In the genomic region with DNA sequence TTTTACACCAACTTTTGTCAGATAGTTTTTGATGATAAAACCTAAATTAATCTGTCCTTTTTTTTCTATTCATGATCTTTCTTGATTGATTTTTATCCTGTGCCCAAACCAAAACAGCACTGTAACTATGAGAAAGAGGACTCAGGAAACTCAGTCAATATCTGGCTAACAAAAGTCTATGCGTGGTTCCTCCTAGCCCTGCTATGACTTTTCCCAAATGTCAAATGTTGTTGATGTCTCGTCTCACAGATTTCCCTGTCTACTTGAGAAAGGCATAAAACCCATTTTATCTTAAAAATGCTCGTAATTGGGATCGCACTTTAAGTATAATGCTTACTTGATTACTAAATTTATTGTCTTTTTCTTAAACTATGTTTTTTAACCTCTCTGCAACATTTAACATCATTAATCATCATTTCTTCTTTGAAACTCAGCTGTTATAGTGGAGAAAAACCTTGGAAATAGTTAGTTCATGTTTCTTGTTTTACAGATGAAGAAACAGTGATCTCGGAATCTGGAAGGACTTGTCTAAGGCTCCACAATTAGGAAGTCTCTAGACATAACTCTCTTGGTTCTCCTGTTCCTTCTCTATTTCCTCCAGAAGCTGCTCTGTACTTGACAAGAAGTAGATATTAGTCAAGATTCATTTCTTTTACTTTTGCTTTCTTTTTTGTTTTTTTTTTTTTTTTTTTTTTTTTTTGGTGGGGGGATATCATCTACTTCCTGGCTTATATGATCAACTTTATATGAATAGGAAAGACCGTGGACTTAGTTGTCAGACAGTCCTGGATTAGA, we compare ENCODE assay signal across 10 cellular contexts. TPM values are rescaled to one million over a fixed set of nuclear protein-coding genes. Genes with fewer than 3 reads are reported as not detected.
DNase-seq lines count a peak whose midpoint lies in the region; ATAC-seq, FAIRE-seq and TF ChIP-seq lines count a peak whose summit lies in the region.
"Had no signal": no experiment of that assay in that cellular context is flagged by ENCODE, and none has a peak within 500 bp of the region (broad histone marks: within the 10 kb centered on the region; RNA-seq: fewer than 3 reads in every experiment).

No MANE protein-coding gene starts in this region.

- no peaks in the 10 kb centered on the region for H3K27me3 Mint-ChIP-seq in activated CD4-positive, alpha-beta memory T cell treated with anti-CD3 and anti-CD28 coated beads, Interleukin-2, amount 10 ng/mL, durations not matched to agents 7 days and 5 days
- H3K27me3 Mint-ChIP-seq in natural killer cell treated with Interleukin-12 subunit alpha and Interleukin-12 subunit beta and Interleukin-15 and Interleukin-18, amount 100 ng/mL, for 72 hours = no peaks in the 10 kb centered on the region

- TF ChIP-seq POLR2A in GM18505 (IDR thresholded peaks at IDR 0.05; ENCODE audit: borderline replicate concordance, extremely low read depth, insufficient read depth, insufficient read length) = no peak

- peak; percentile 51 for FAIRE-seq in GM18507 (lab: Jason Lieb, UNC)

- ATAC-seq in HG02678 (IDR thresholded peaks at IDR 0.05; ENCODE audit: unreplicated experiment) = peak; percentile 56
- ATAC-seq in natural killer cell treated with Interleukin-12 subunit alpha and Interleukin-12 subunit beta and Interleukin-15 and Interleukin-18, amount 100 ng/mL, for 72 hours = peak; percentile 75 to 77
- ATAC-seq in GM18505 (IDR thresholded peaks at IDR 0.05; ENCODE audit: unreplicated experiment) = no peak

- POLR2A ChIA-PET in activated CD4-positive, alpha-beta memory T cell treated with anti-CD3 and anti-CD28 coated beads, Interleukin-2, amount 10 ng/mL, durations not matched to agents 7 days and 5 days (lab: Charles Lee) = interaction anchor here (0.9 to 7.3 kb wide), 9 partner anchors 10 to 93 kb away, joined by 3 to 146 read pairs (median 7); a partner anchor contains a TSS

- DNase-seq in GM18507 (ENCODE audit: extremely low spot score, insufficient read length, low read depth) = no peak
- DNase-seq in activated CD4-positive, alpha-beta memory T cell treated with anti-CD3 and anti-CD28 coated beads, Interleukin-2, amount 10 ng/mL, durations not matched to agents 7 days and 5 days = no peak
- DNase-seq in natural killer cell treated with Interleukin-12 subunit alpha and Interleukin-12 subunit beta and Interleukin-15 and Interleukin-18, amount 100 ng/mL, for 72 hours (ENCODE audit: low spot score) = no peak
- DNase-seq in foreskin melanocyte = no peak
- no peak for DNase-seq in hypothalamus (lab: John Stamatoyannopoulos, UW)
- DNase-seq: Kasumi-1; NCI-H446 treated with DMSO at 0.1 percent for 48 hours; stimulated activated naive CD4-positive, alpha-beta T cell treated with Interleukin-2 at 50 U/mL for 16 hours had no signal

- H3K4me1 Mint-ChIP-seq in activated CD4-positive, alpha-beta memory T cell treated with anti-CD3 and anti-CD28 coated beads, Interleukin-2, amount 10 ng/mL, durations not matched to agents 7 days and 5 days = peaks cover 70% of the 10 kb centered on the region
- H3K4me1 Mint-ChIP-seq in natural killer cell treated with Interleukin-12 subunit alpha and Interleukin-12 subunit beta and Interleukin-15 and Interleukin-18, amount 100 ng/mL, for 72 hours (ENCODE audit: low read depth in 2 of 2) = peaks cover 52 to 70% of the 10 kb centered on the region in 2 donors

- no peaks in the 10 kb centered on the region for H3K9me3 Mint-ChIP-seq in activated CD4-positive, alpha-beta memory T cell treated with anti-CD3 and anti-CD28 coated beads, Interleukin-2, amount 10 ng/mL, durations not matched to agents 7 days and 5 days
- no peaks in the 10 kb centered on the region for H3K9me3 Mint-ChIP-seq in natural killer cell treated with Interleukin-12 subunit alpha and Interleukin-12 subunit beta and Interleukin-15 and Interleukin-18, amount 100 ng/mL, for 72 hours

- peak overlapping the region; percentile 93 for H3K27ac Mint-ChIP-seq in activated CD4-positive, alpha-beta memory T cell treated with anti-CD3 and anti-CD28 coated beads, Interleukin-2, amount 10 ng/mL, durations not matched to agents 7 days and 5 days
- peak overlapping the region; percentile 96 to 100 for H3K27ac Mint-ChIP-seq in natural killer cell treated with Interleukin-12 subunit alpha and Interleukin-12 subunit beta and Interleukin-15 and Interleukin-18, amount 100 ng/mL, for 72 hours

- peaks cover 10% of the 10 kb centered on the region for H3K36me3 Mint-ChIP-seq in activated CD4-positive, alpha-beta memory T cell treated with anti-CD3 and anti-CD28 coated beads, Interleukin-2, amount 10 ng/mL, durations not matched to agents 7 days and 5 days (ENCODE audit: low read depth)
- H3K36me3 Mint-ChIP-seq in natural killer cell treated with Interleukin-12 subunit alpha and Interleukin-12 subunit beta and Interleukin-15 and Interleukin-18, amount 100 ng/mL, for 72 hours = peaks cover 7% of the 10 kb centered on the region

- H3K4me3 Mint-ChIP-seq in activated CD4-positive, alpha-beta memory T cell treated with anti-CD3 and anti-CD28 coated beads, Interleukin-2, amount 10 ng/mL, durations not matched to agents 7 days and 5 days = peak overlapping the region; percentile 79
- peak overlapping the region; percentile 86 for H3K4me3 Mint-ChIP-seq in natural killer cell treated with Interleukin-12 subunit alpha and Interleukin-12 subunit beta and Interleukin-15 and Interleukin-18, amount 100 ng/mL, for 72 hours

- CTCF ChIA-PET in activated CD4-positive, alpha-beta memory T cell treated with anti-CD3 and anti-CD28 coated beads, Interleukin-2, amount 10 ng/mL, durations not matched to agents 7 days and 5 days (lab: Charles Lee) = interaction anchor here (0.7 to 1.1 kb wide), 2 partner anchors 10 to 24 kb away, joined by 3 to 4 read pairs; no protein-coding TSS in a partner anchor

RNA-seq across cellular contexts. Expression of a gene that starts 26.2 kb away (rescaled TPM):
- total RNA-seq in activated CD4-positive, alpha-beta memory T cell treated with anti-CD3 and anti-CD28 coated beads, Interleukin-2, amount 10 ng/mL, durations not matched to agents 7 days and 5 days = 100 to 1,000 TPM; 724 to 731 TPM
- total RNA-seq in natural killer cell treated with Interleukin-12 subunit alpha and Interleukin-12 subunit beta and Interleukin-15 and Interleukin-18, amount 100 ng/mL, for 72 hours = 100 to 1,000 TPM; 334 to 761 TPM
